ENCODE assay signal across 12 cellular contexts in genomic region chr1:201594575-201595245, GRCh38. TPM values are rescaled to one million over a fixed set of nuclear protein-coding genes. Genes with fewer than 3 reads are reported as not detected.
DNase-seq lines count a peak whose midpoint lies in the region; ATAC-seq and TF ChIP-seq lines count a peak whose summit lies in the region.
"Had no signal": no experiment of that assay in that cellular context is flagged by ENCODE, and none has a peak within 500 bp of the region (broad histone marks: within the 10 kb centered on the region; RNA-seq: fewer than 3 reads in every experiment).

No MANE protein-coding gene starts in this region.

- intact Hi-C loops in heart left ventricle (cut with DNase I) = no loop called here

- H3K4me3 ChIP-seq in cardiac muscle cell (no peak overlapping the region), heart left ventricle (no peak overlapping the region), smooth muscle cell (no peak overlapping the region)
- H3K4me3 ChIP-seq: heart right ventricle, tibial artery had no signal

- no peak for ATAC-seq in heart left ventricle
- ATAC-seq in GM19328 (IDR thresholded peaks at IDR 0.05; ENCODE audit: unreplicated experiment) = no peak
- ATAC-seq in GM18517 (IDR thresholded peaks at IDR 0.05; ENCODE audit: unreplicated experiment) = no peak

- no peak overlapping the region for H3K27ac ChIP-seq in cardiac muscle cell
- H3K27ac ChIP-seq in heart left ventricle = no peak overlapping the region
- H3K27ac ChIP-seq in smooth muscle cell (ENCODE audit: low read depth) = peak overlapping the region; percentile 69
- H3K27ac ChIP-seq: tibial artery had no signal

- H4K20me1 ChIP-seq in smooth muscle cell (ENCODE audit: low read depth) = peaks cover 29% of the 10 kb centered on the region

- no peak overlapping the region for H3K9ac ChIP-seq in smooth muscle cell (ENCODE audit: low read depth)

- H3K9me3 ChIP-seq in cardiac muscle cell (ENCODE audit: low read depth) (no peaks in the 10 kb centered on the region), heart left ventricle (no peaks in the 10 kb centered on the region), smooth muscle cell (replicated peaks; ENCODE audit: low read depth) (no peaks in the 10 kb centered on the region)
- H3K9me3 ChIP-seq: heart right ventricle, tibial artery had no signal

- peak overlapping the region; percentile 35 for H3K4me2 ChIP-seq in smooth muscle cell

- no peak for TF ChIP-seq CTCF in cardiac muscle cell (IDR thresholded peaks at IDR 0.05; ENCODE audit: low read depth, low read length)
- TF ChIP-seq CTCF in heart left ventricle (IDR thresholded peaks at IDR 0.05) = no peak
- no peak for TF ChIP-seq CTCF in smooth muscle cell (IDR thresholded peaks at IDR 0.05; ENCODE audit: borderline replicate concordance, insufficient read depth, poor library complexity, severe bottlenecking)

- peaks cover 30% of the 10 kb centered on the region for H3F3A ChIP-seq in smooth muscle cell (ENCODE audit: low read depth)

- no peaks in the 10 kb centered on the region for H3K27me3 ChIP-seq in cardiac muscle cell
- H3K27me3 ChIP-seq in heart left ventricle = no peaks in the 10 kb centered on the region
- no peaks in the 10 kb centered on the region for H3K27me3 ChIP-seq in smooth muscle cell (ENCODE audit: low read depth)
- H3K27me3 ChIP-seq: heart right ventricle, tibial artery had no signal

- no peak overlapping the region for H2AFZ ChIP-seq in smooth muscle cell (ENCODE audit: low read depth)

- H3K36me3 ChIP-seq in cardiac muscle cell = no peaks in the 10 kb centered on the region
- peaks cover 0 to 10% (median 0%) of the 10 kb centered on the region in 9 donors for H3K36me3 ChIP-seq in heart left ventricle
- H3K36me3 ChIP-seq in smooth muscle cell (ENCODE audit: low read depth) = no peaks in the 10 kb centered on the region

- H3K79me2 ChIP-seq in smooth muscle cell (ENCODE audit: low read depth) = peaks cover 40% of the 10 kb centered on the region

- 52 to 57% (median 56%) methylated on average over 7 to 9 of the region's 9 CpGs for WGBS in heart left ventricle, 4 donors
- 54% methylated on average over 9 of the region's 9 CpGs for WGBS in smooth muscle cell (ENCODE audit: low lambda C conversion rate)

- H3K4me1 ChIP-seq in cardiac muscle cell (ENCODE audit: low read depth) (no peaks in the 10 kb centered on the region), heart left ventricle (peaks cover 0 to 54% (median 35%) of the 10 kb centered on the region in 12 donors), smooth muscle cell (ENCODE audit: low read depth) (peaks cover 9% of the 10 kb centered on the region)

- peak; percentile 45 to 80 for DNase-seq in cardiac muscle cell (ENCODE audit: low read depth in 1 of 2, low spot score in 1 of 2)
- no peak for DNase-seq in heart left ventricle
- peak; percentile 52 for DNase-seq in NOMO-1 treated with dmso at 0.1 percent for 144 hours (lab: John Stamatoyannopoulos, UW; ENCODE audit: unreplicated experiment)
- peak; percentile 7 for DNase-seq in erythroblast (lab: John Stamatoyannopoulos, UW)
- peak; percentile 19 for DNase-seq in smooth muscle cell (lab: John Stamatoyannopoulos, UW; ENCODE audit: unreplicated experiment)
- DNase-seq in activated naive CD4-positive, alpha-beta T cell (lab: John Stamatoyannopoulos, UW) = no peak
- DNase-seq: activated CD4-positive, alpha-beta T cell treated with anti-CD3 and anti-CD28 coated beads, Interleukin-2, amount 50 U/mL, for 4 hours; activated naive CD4-positive, alpha-beta T cell treated with Interleukin-2 at 50 U/mL for 16 hours; heart right ventricle had no signal

- TF ChIP-seq POLR2A in heart left ventricle (IDR thresholded peaks at IDR 0.05) (no peak), erythroblast (IDR thresholded peaks at IDR 0.05; ENCODE audit: low read length) (no peak)

RNA-seq across cellular contexts. Expression of gene NAV1, which starts 55.8 kb away (rescaled TPM):
- total RNA-seq in cardiac muscle cell (113 and 151 TPM in 2 replicates), heart left ventricle (100 to 1,000 TPM in 1 of 9 donors, 10 to 100 TPM in 8; 58.0 to 107 (median 85.0) TPM), smooth muscle cell (52.3 and 60.1 TPM in 2 replicates)
- polyA plus RNA-seq in cardiac muscle cell (99.0 and 127 TPM in 2 replicates), heart left ventricle (10 to 100 TPM; 30.5 to 37.6 TPM), smooth muscle cell (65.2 and 71.1 TPM in 2 replicates)

Comparison
In these comparisons a context has a peak if more than half of its experiments do, and no peak if none do; other contexts are left out.
1. DNase-seq: peak in cardiac muscle cell (2 of 2), NOMO-1 treated with dmso at 0.1 percent for 144 hours (single experiment), erythroblast (2 of 2) and smooth muscle cell (single experiment); none in heart left ventricle (0 of 5) and activated naive CD4-positive, alpha-beta T cell (0 of 4).